17 cellular contexts compared by ENCODE assay signal in genomic region chr20:59153355-59153681, GRCh38. TPM values are rescaled to one million over a fixed set of nuclear protein-coding genes. Genes with fewer than 3 reads are reported as not detected.
DNase-seq lines count a peak whose midpoint lies in the region; ATAC-seq and TF ChIP-seq lines count a peak whose summit lies in the region.
"Had no signal": no experiment of that assay in that cellular context is flagged by ENCODE, and none has a peak within 500 bp of the region (broad histone marks: within the 10 kb centered on the region; RNA-seq: fewer than 3 reads in every experiment).

No MANE protein-coding gene starts in this region.

- H3K9me2 ChIP-seq in GM23338 (ENCODE audit: insufficient read depth), result 0 out of 2 replicates have a peak, but pooled peaks cover 4% of the 10 kb centered on the region

- no peak overlapping the region for H2AFZ ChIP-seq in GM23338

- ATAC-seq in heart left ventricle, result peak; percentile 84 to 94 (median 90)
- ATAC-seq in omental fat pad (ENCODE audit: low FRiP score), result peak; percentile 49
- no peak for ATAC-seq in HG03175 (IDR thresholded peaks at IDR 0.05; ENCODE audit: unreplicated experiment)
- no peak for ATAC-seq in GM23338
- ATAC-seq: left colon; stimulated activated naive CD8-positive, alpha-beta T cell treated with anti-CD3 and anti-CD28 coated beads, Interleukin-15, Interleukin-2, amounts not matched to agents 100 U/mL and 50 U/mL, for 24 hours had no signal

- no peaks in the 10 kb centered on the region for H3K27me3 ChIP-seq in heart left ventricle
- H3K27me3 ChIP-seq in GM23338 (ENCODE audit: insufficient read depth), result no peaks in the 10 kb centered on the region
- H3K27me3 ChIP-seq: colonic mucosa had no signal

- 56 to 79% (median 71%) methylated on average over 3 to 8 of the region's 8 CpGs for WGBS in heart left ventricle, 4 donors

- H3K79me2 ChIP-seq in GM23338 (replicated peaks; ENCODE audit: insufficient read depth), result no peaks in the 10 kb centered on the region

- TF ChIP-seq POLR2A in heart left ventricle (IDR thresholded peaks at IDR 0.05), result no peak

- H3K4me1 ChIP-seq in heart left ventricle (peaks cover 0 to 54% (median 24%) of the 10 kb centered on the region in 12 donors), GM23338 (ENCODE audit: insufficient read depth) (peaks cover under 1% of the 10 kb centered on the region)
- H3K4me1 ChIP-seq: colonic mucosa had no signal

- no peaks in the 10 kb centered on the region for H3F3A ChIP-seq in GM23338 (replicated peaks; ENCODE audit: low read depth)

- CTCF ChIA-PET in activated naive CD4-positive, alpha-beta T cell treated with anti-CD3 and anti-CD28 coated beads for 36 hours (lab: Charles Lee), result interaction anchor here (0.6 to 4.1 kb wide), 9 partner anchors 10 to 284 kb away, joined by 3 to 18 read pairs (median 4); partner anchors contain the start of gene ZNF831

- no peaks in the 10 kb centered on the region; the same call in 2 of the 3 replicates for H3K9me3 Mint-ChIP-seq in GM23338
- no peaks in the 10 kb centered on the region for H3K9me3 Mint-ChIP-seq in activated naive CD4-positive, alpha-beta T cell treated with anti-CD3 and anti-CD28 coated beads for 36 hours

- intact Hi-C loops in heart left ventricle (cut with DNase I), result no loop called here
- intact Hi-C loops in activated naive CD4-positive, alpha-beta T cell treated with anti-CD3 and anti-CD28 coated beads for 36 hours (cut with micrococcal nuclease), result no loop called here

- H3K27me3 Mint-ChIP-seq in GM23338 (ENCODE audit: insufficient read depth, low read depth, poor library complexity), result peaks cover 7% of the 10 kb centered on the region
- no peaks in the 10 kb centered on the region for H3K27me3 Mint-ChIP-seq in activated naive CD4-positive, alpha-beta T cell treated with anti-CD3 and anti-CD28 coated beads for 36 hours (ENCODE audit: low read depth)

- no peak overlapping the region for H3K27ac Mint-ChIP-seq in GM23338
- H3K27ac Mint-ChIP-seq in activated naive CD4-positive, alpha-beta T cell treated with anti-CD3 and anti-CD28 coated beads for 36 hours, result no peak overlapping the region
- H3K27ac Mint-ChIP-seq: progenitor cell of endocrine pancreas had no signal

- H3K36me3 Mint-ChIP-seq in GM23338 (ENCODE audit: low read depth), result no peaks in the 10 kb centered on the region
- H3K36me3 Mint-ChIP-seq in activated naive CD4-positive, alpha-beta T cell treated with anti-CD3 and anti-CD28 coated beads for 36 hours (ENCODE audit: low read depth), result no peaks in the 10 kb centered on the region

- TF ChIP-seq CTCF in heart left ventricle (IDR thresholded peaks at IDR 0.05) (no peak), omental fat pad (IDR thresholded peaks at IDR 0.05) (no peak), GM23338 (conservative IDR thresholded peaks at IDR 0.05; ENCODE audit: low read depth in 2 of 2) (no peak)

- peak; percentile 4 to 88 (median 62) for DNase-seq in C1 segment of cervical spinal cord (lab: John Stamatoyannopoulos, UW)
- peak; percentile 40 for DNase-seq in activated CD8-positive, alpha-beta memory T cell treated with anti-CD3 and anti-CD28 coated beads, Interleukin-2, amount 50 U/mL, for 48 hours
- DNase-seq in heart left ventricle, result peak in 4 of 5 donors; percentile 33 to 69 (median 57)
- no peak for DNase-seq in omental fat pad (ENCODE audit: low spot score)
- no peak for DNase-seq in GM23338 (ENCODE audit: low spot score)
- no peak for DNase-seq in T-helper 9 cell
- DNase-seq in activated naive CD4-positive, alpha-beta T cell treated with anti-CD3 and anti-CD28 coated beads for 36 hours, result no peak
- DNase-seq: activated CD4-positive, alpha-beta T cell treated with anti-CD3 and anti-CD28 coated beads for 4 hours; activated gamma-delta T cell treated with Interleukin-2 at 50 U/mL for 16 hours; colonic mucosa; left colon; stimulated activated CD4-positive, alpha-beta T cell treated with anti-CD3 and anti-CD28 coated beads, Interleukin-4, amount 100 ng/mL, for 24 hours; stimulated activated naive CD8-positive, alpha-beta T cell treated with anti-CD3 and anti-CD28 coated beads, Interleukin-15, Interleukin-2, amounts not matched to agents 100 U/mL and 50 U/mL, for 24 hours had no signal

- H3K4me1 Mint-ChIP-seq in GM23338, result peaks cover 6% of the 10 kb centered on the region
- H3K4me1 Mint-ChIP-seq in activated naive CD4-positive, alpha-beta T cell treated with anti-CD3 and anti-CD28 coated beads for 36 hours (ENCODE audit: low read depth), result peaks cover 88% of the 10 kb centered on the region

- H3K36me3 ChIP-seq in heart left ventricle (no peaks in the 10 kb centered on the region), GM23338 (ENCODE audit: insufficient read depth) (no peaks in the 10 kb centered on the region)
- H3K36me3 ChIP-seq: colonic mucosa had no signal

- no peak overlapping the region for H3K4me3 Mint-ChIP-seq in GM23338
- H3K4me3 Mint-ChIP-seq in activated naive CD4-positive, alpha-beta T cell treated with anti-CD3 and anti-CD28 coated beads for 36 hours, result no peak overlapping the region

- H4K20me1 ChIP-seq in GM23338 (replicated peaks; ENCODE audit: insufficient read depth), result no peaks in the 10 kb centered on the region

- H3K4me2 ChIP-seq in GM23338, result no peak overlapping the region
- H3K4me2 ChIP-seq: KMS-11 had no signal

- H3K27ac ChIP-seq in heart left ventricle (no peak overlapping the region), GM23338 (ENCODE audit: low read depth) (no peak overlapping the region)
- H3K27ac ChIP-seq: colonic mucosa, KMS-11 had no signal

- no peak overlapping the region for H3K4me3 ChIP-seq in heart left ventricle
- H3K4me3 ChIP-seq in GM23338, result no peak overlapping the region
- H3K4me3 ChIP-seq: colonic mucosa had no signal

- H3K9me3 ChIP-seq in heart left ventricle, result no peaks in the 10 kb centered on the region
- H3K9me3 ChIP-seq: colonic mucosa had no signal

TF ChIP-seq in GM23338, 12 proteins besides CTCF, POLR2A, EP300 and RAD21 (continues in another document):
- TF ChIP-seq STAT1 (IDR thresholded peaks at IDR 0.05; ENCODE audit: unreplicated experiment) (no peak), ZNF462 (CRISPR knock-in tag; IDR thresholded peaks at IDR 0.05) (no peak), EZH2phosphoT487 (IDR thresholded peaks at IDR 0.05; ENCODE audit: unreplicated experiment) (no peak)

RNA-seq across cellular contexts. Expression of gene ZNF831, which starts 10.3 kb away (rescaled TPM):
- total RNA-seq in heart left ventricle (under 1 TPM in 7 of 9 donors, not detected in 2; 0.02 to 0.77 (median 0.07) TPM), omental fat pad (1 to 10 TPM; 1.3 to 3.6 (median 2.0) TPM)
- polyA plus RNA-seq in heart left ventricle (under 1 TPM; 0.04 to 0.06 TPM), GM23338 (2016; fragmentation: Nextera tagmentation; extraction: Ambion mirVana) (not detected in 2 replicates)
- total RNA-seq in GM23338 (2014; rRNA removed; shearing (Covaris generic)), result not detected in 2 replicates
- total RNA-seq in activated naive CD4-positive, alpha-beta T cell treated with anti-CD3 and anti-CD28 coated beads for 36 hours, result 1 to 10 TPM; 5.1 to 6.0 TPM
- total RNA-seq: fibroblast of villous mesenchyme, progenitor cell of endocrine pancreas had no signal

Comparison
In these comparisons a context has a peak if more than half of its experiments do, and no peak if none do; other contexts are left out.
1. DNase-seq: peak in C1 segment of cervical spinal cord (14 of 14), activated CD8-positive, alpha-beta memory T cell treated with anti-CD3 and anti-CD28 coated beads, Interleukin-2, amount 50 U/mL, for 48 hours (single experiment) and heart left ventricle (4 of 5); none in omental fat pad (single experiment), GM23338 (single experiment), T-helper 9 cell (single experiment) and activated naive CD4-positive, alpha-beta T cell treated with anti-CD3 and anti-CD28 coated beads for 36 hours (single experiment).
2. ATAC-seq: peak in heart left ventricle (4 of 4) and omental fat pad (single experiment); none in HG03175 (single experiment) and GM23338 (single experiment).